In the genomic region with DNA sequence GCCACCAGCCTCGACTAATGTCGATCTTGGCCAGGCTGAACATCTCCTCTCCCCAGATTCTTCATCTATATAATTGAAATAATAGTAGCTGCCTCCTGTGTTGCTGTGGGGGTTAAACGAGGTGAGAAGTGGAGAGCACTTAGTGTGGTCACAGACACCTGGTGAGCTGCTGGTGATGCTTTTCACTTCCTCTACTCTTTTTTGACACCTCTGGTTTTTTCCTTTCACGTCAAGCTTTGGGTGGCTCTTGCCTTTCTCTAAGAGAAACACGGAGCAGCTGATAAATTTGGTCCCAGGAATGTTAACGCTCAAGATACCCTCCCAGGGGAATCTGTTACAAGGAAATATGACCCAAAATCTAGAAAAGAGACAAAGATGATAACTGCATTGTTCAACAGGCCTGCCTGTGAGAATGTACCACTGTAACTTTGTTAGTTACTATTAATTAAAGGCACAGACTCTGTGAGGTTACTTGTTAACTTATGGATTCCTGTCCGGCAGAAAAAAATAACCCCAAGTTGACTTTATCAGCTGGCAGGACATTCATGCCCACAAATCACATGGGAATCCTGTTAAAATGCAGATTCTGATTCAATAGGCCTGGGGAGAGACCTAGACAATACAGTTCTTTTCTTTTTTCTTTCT, we compare ENCODE assay signal across 14 cellular contexts. TPM values are rescaled to one million over a fixed set of nuclear protein-coding genes. Genes with fewer than 3 reads are reported as not detected.
DNase-seq lines count a peak whose midpoint lies in the region; ATAC-seq, FAIRE-seq and TF ChIP-seq lines count a peak whose summit lies in the region.
"Had no signal": no experiment of that assay in that cellular context is flagged by ENCODE, and none has a peak within 500 bp of the region (broad histone marks: within the 10 kb centered on the region; RNA-seq: fewer than 3 reads in every experiment).

No MANE protein-coding gene starts in this region.

- peaks cover 15 to 35% of the 10 kb centered on the region in 2 experiments; a peak in 4 of 5 replicates for H3K27me3 ChIP-seq in K562 (ENCODE audit: control insufficient read depth in 2 of 2, insufficient read depth in 2 of 2, low read length in 2 of 2)
- H3K27me3 ChIP-seq: heart right ventricle had no signal

- TF ChIP-seq POLR2A in K562 (conservative IDR thresholded peaks at IDR 0.05): no peak

- in situ Hi-C loops in K562 (cut with MboI): no loop called here

- H3K4me2 ChIP-seq in K562 (ENCODE audit: insufficient read depth, low read length): no peak overlapping the region

- H3K9me1 ChIP-seq in K562 (ENCODE audit: control insufficient read depth, insufficient read depth, low read length): no peaks in the 10 kb centered on the region

- POLR2A ChIA-PET in K562 (lab: Yijun Ruan, JAX): interaction anchor here (0.6 to 2.6 kb wide), 5 partner anchors 11 to 954 kb away, joined by 3 to 6 read pairs (median 4); no protein-coding TSS in a partner anchor

- TF ChIP-seq EP300 in K562 (IDR thresholded peaks at IDR 0.05; ENCODE audit: low read length): no peak

- H2AFZ ChIP-seq in K562 (ENCODE audit: low read depth, low read length): no peak overlapping the region

- no peak overlapping the region for H3K27ac Mint-ChIP-seq in activated T-cell treated with anti-CD3 and anti-CD28 coated beads, Interleukin-2, amount 50 U/mL, for 24 hours
- no peak overlapping the region for H3K27ac Mint-ChIP-seq in CD14-positive monocyte
- H3K27ac Mint-ChIP-seq: mesothelial cell of epicardium, T-cell had no signal

- ATAC-seq in GM18511 (IDR thresholded peaks at IDR 0.05; ENCODE audit: unreplicated experiment): peak; percentile 92
- ATAC-seq in GM21390 (IDR thresholded peaks at IDR 0.05; ENCODE audit: unreplicated experiment): peak; percentile 92
- peak; percentile 98 for ATAC-seq in HG03066 (IDR thresholded peaks at IDR 0.05; ENCODE audit: low read depth, unreplicated experiment)
- no peak for ATAC-seq in K562
- ATAC-seq: heart right ventricle, sciatic nerve, T-cell had no signal

- H3K4me3 Mint-ChIP-seq in activated T-cell treated with anti-CD3 and anti-CD28 coated beads, Interleukin-2, amount 50 U/mL, for 24 hours: no peak overlapping the region
- H3K4me3 Mint-ChIP-seq in CD14-positive monocyte: peak overlapping the region in 1 of 2 donors; percentile 40
- H3K4me3 Mint-ChIP-seq: mesothelial cell of epicardium, T-cell had no signal

- CTCF ChIA-PET in K562 (lab: Yijun Ruan, JAX; ENCODE audit: low intra/inter-chr PET ratio): no interaction called here

- no peak overlapping the region for H3K27ac ChIP-seq in K562 (ENCODE audit: extremely low read depth, low read depth, low read length)
- H3K27ac ChIP-seq: C4-2B, heart right ventricle had no signal

- H3K9ac ChIP-seq in K562 (ENCODE audit: insufficient read depth in 1 of 2, low read depth in 2 of 2, low read length in 2 of 2): no peak overlapping the region

- H3K4me1 Mint-ChIP-seq in activated T-cell treated with anti-CD3 and anti-CD28 coated beads, Interleukin-2, amount 50 U/mL, for 24 hours (ENCODE audit: low read depth): no peaks in the 10 kb centered on the region
- peaks cover 36% of the 10 kb centered on the region for H3K4me1 Mint-ChIP-seq in CD14-positive monocyte

- FAIRE-seq in K562 (lab: Jason Lieb, UNC): no peak

- no peak for TF ChIP-seq RAD21 in K562 (CRISPR knock-in tag; conservative IDR thresholded peaks at IDR 0.05 in 1 of 2, IDR thresholded peaks at IDR 0.05 in 1 of 2)

- intact Hi-C loops in K562 (cut with micrococcal nuclease): no loop called here
- intact Hi-C loops in CD14-positive monocyte (cut with micrococcal nuclease): no loop called here

- H3K36me3 Mint-ChIP-seq in activated T-cell treated with anti-CD3 and anti-CD28 coated beads, Interleukin-2, amount 50 U/mL, for 24 hours (ENCODE audit: low read depth): no peaks in the 10 kb centered on the region
- peaks cover 2 to 3% of the 10 kb centered on the region in 2 donors for H3K36me3 Mint-ChIP-seq in CD14-positive monocyte
- H3K36me3 Mint-ChIP-seq: mesothelial cell of epicardium, T-cell had no signal

- H4K20me1 ChIP-seq in K562 (replicated peaks; ENCODE audit: control insufficient read depth, insufficient read depth, low read length): no peaks in the 10 kb centered on the region

- no peak overlapping the region for H3K4me3 ChIP-seq in K562
- H3K4me3 ChIP-seq: heart right ventricle had no signal

- no peaks in the 10 kb centered on the region for H3K9me3 ChIP-seq in K562 (replicated peaks; ENCODE audit: control insufficient read depth, insufficient read depth, low read depth, low read length)
- H3K9me3 ChIP-seq: heart right ventricle had no signal

- no peaks in the 10 kb centered on the region for H3K79me2 ChIP-seq in K562 (ENCODE audit: control insufficient read depth, insufficient read depth, low read length)

- no peaks in the 10 kb centered on the region for H3K27me3 Mint-ChIP-seq in activated T-cell treated with anti-CD3 and anti-CD28 coated beads, Interleukin-2, amount 50 U/mL, for 24 hours
- peaks cover 0 to 2% (median 1%) of the 10 kb centered on the region in 3 donors for H3K27me3 Mint-ChIP-seq in CD14-positive monocyte (ENCODE audit: low read depth in 3 of 3)

- TF ChIP-seq CTCF in K562 (IDR thresholded peaks at IDR 0.05 in 2 of 3, conservative IDR thresholded peaks at IDR 0.05 in 1 of 3; ENCODE audit: insufficient read depth in 2 of 3, low read depth in 1 of 3, low read length in 3 of 3): no peak
- no peak for TF ChIP-seq CTCF in CD14-positive monocyte (IDR thresholded peaks at IDR 0.05)

- no peaks in the 10 kb centered on the region for H3K36me3 ChIP-seq in K562 (ENCODE audit: control insufficient read depth, insufficient read depth, low read length)
- H3K36me3 ChIP-seq: heart right ventricle had no signal

- WGBS in K562 (ENCODE audit: insufficient coverage, low coverage, missing lambda C conversion rate): 6% methylated on average over 7 of the region's 7 CpGs

- DNase-seq in K562 (ENCODE audit: extremely low read depth in 1 of 4, low spot score in 3 of 4) (no peak), iPS-NIHi7 (ENCODE audit: extremely low spot score) (no peak), CD14-positive monocyte (ENCODE audit: low spot score) (no peak)
- DNase-seq in activated CD4-positive, alpha-beta T cell treated with anti-CD3 and anti-CD28 coated beads for 1 hour: no peak
- DNase-seq in activated T-cell treated with anti-CD3 and anti-CD28 coated beads, Interleukin-2, amount 50 U/mL, for 24 hours: no peak
- DNase-seq: heart right ventricle, NCI-H1048, T-cell had no signal

- H3K9me3 Mint-ChIP-seq in activated T-cell treated with anti-CD3 and anti-CD28 coated beads, Interleukin-2, amount 50 U/mL, for 24 hours: no peaks in the 10 kb centered on the region
- peaks cover 0 to 2% (median 0%) of the 10 kb centered on the region in 7 donors for H3K9me3 Mint-ChIP-seq in CD14-positive monocyte
- H3K9me3 Mint-ChIP-seq: mesothelial cell of epicardium, T-cell had no signal

- H3K4me1 ChIP-seq in K562 (replicated peaks in 1 of 2; ENCODE audit: control insufficient read depth in 2 of 2, insufficient read depth in 2 of 2, low read length in 2 of 2): peaks cover 5 to 7% of the 10 kb centered on the region in 2 experiments; a peak in 4 of 5 replicates

- BruUV-seq in K562 (replicated peaks; lab: Mats Ljungman, UMichigan): no TSS peak

TF ChIP-seq in K562, 482 proteins besides CTCF, POLR2A, EP300 and RAD21 (continues in another document):
- TF ChIP-seq ZC3H4 (CRISPR knock-in tag; IDR thresholded peaks at IDR 0.05; ENCODE audit: borderline replicate concordance): no peak
- peak; percentile 9; the same call in 1 of the 2 replicates for TF ChIP-seq ZKSCAN1 (IDR thresholded peaks at IDR 0.05; ENCODE audit: low read depth, low read length)
- TF ChIP-seq RFX7 (CRISPR knock-in tag; IDR thresholded peaks at IDR 0.05): no peak
- TF ChIP-seq, protein P1, sequence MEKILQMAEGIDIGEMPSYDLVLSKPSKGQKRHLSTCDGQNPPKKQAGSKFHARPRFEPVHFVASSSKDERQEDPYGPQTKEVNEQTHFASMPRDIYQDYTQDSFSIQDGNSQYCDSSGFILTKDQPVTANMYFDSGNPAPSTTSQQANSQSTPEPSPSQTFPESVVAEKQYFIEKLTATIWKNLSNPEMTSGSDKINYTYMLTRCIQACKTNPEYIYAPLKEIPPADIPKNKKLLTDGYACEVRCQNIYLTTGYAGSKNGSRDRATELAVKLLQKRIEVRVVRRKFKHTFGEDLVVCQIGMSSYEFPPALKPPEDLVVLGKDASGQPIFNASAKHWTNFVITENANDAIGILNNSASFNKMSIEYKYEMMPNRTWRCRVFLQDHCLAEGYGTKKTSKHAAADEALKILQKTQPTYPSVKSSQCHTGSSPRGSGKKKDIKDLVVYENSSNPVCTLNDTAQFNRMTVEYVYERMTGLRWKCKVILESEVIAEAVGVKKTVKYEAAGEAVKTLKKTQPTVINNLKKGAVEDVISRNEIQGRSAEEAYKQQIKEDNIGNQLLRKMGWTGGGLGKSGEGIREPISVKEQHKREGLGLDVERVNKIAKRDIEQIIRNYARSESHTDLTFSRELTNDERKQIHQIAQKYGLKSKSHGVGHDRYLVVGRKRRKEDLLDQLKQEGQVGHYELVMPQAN (IDR thresholded peaks at IDR 0.05; ENCODE audit: borderline replicate concordance): no peak

RNA-seq across cellular contexts. Expression of a gene that starts 9.5 kb away (rescaled TPM):
- not detected in 2 replicates for total RNA-seq in K562 (2011; cell fraction: chromatin; rRNA removed; ENCODE audit: low replicate concordance)
- not detected in 2 replicates for total RNA-seq in K562 (2011; cell fraction: nucleolus; rRNA removed)
- total RNA-seq in K562 (2011; cell fraction: nucleoplasm; rRNA removed): not detected in 2 replicates
- total RNA-seq in K562 (2014; rRNA removed) (not detected in 2 replicates), K562 (2014; rRNA removed; fragmentation: Illumina TruSeq; extraction: Trizol) (under 0.01 TPM in 1 of 2 replicates, not detected in the other), K562 (2015; rRNA removed; fragmentation: Illumina TruSeq; extraction: Trizol) (not detected in 2 replicates), K562 (2021) (not detected in 2 replicates)
- polyA plus RNA-seq in K562 (2011; rRNA removed) (not detected in 2 replicates), K562 (2014; fragmentation: Illumina TruSeq; extraction: Trizol) (not detected in 2 replicates), K562 (2014; fragmentation: Nextera tagmentation; extraction: Ambion mirVana) (not detected), K562 (2014; rRNA removed) (not detected in 2 replicates), CD14-positive monocyte (not detected)
- polyA plus RNA-seq in K562 (2011; cell fraction: cytosol; rRNA removed): under 0.01 TPM in 1 of 2 replicates, not detected in the other
- polyA plus RNA-seq in K562 (2011; cell fraction: nucleus; rRNA removed): not detected in 2 replicates
- polyA plus RNA-seq in K562 (2012): not detected in 2 replicates
- not detected in 2 replicates for polyA minus RNA-seq in K562 (2011; rRNA and poly(A)+ RNA removed)
- not detected in 2 replicates for polyA minus RNA-seq in K562 (2011; cell fraction: cytosol; rRNA and poly(A)+ RNA removed)
- not detected in 2 replicates for polyA minus RNA-seq in K562 (2011; cell fraction: nucleus; rRNA and poly(A)+ RNA removed)
- total RNA-seq: T-cell had no signal
- polyA plus RNA-seq: heart right ventricle had no signal
